In genomic region chr17:56681561-56682266, GRCh38 we compare ENCODE assay signal across 9 cellular contexts.
DNase-seq lines count a peak whose midpoint lies in the region; ATAC-seq, FAIRE-seq and TF ChIP-seq lines count a peak whose summit lies in the region.
"Had no signal": no experiment of that assay in that cellular context is flagged by ENCODE, and none has a peak within 500 bp of the region (broad histone marks: within the 10 kb centered on the region; RNA-seq: fewer than 3 reads in every experiment).

No MANE protein-coding gene starts in this region.

- ATAC-seq in HG02610 (IDR thresholded peaks at IDR 0.05; ENCODE audit: unreplicated experiment): peak; percentile 51

- intact Hi-C loops in left ventricle myocardium inferior (cut with micrococcal nuclease): no loop called here

- H3K9me3 ChIP-seq in SJCRH30 (replicated peaks) (no peaks in the 10 kb centered on the region), left ventricle myocardium inferior (replicated peaks) (no peaks in the 10 kb centered on the region)

- H3K36me3 ChIP-seq in SJCRH30 (no peaks in the 10 kb centered on the region), left ventricle myocardium inferior (no peaks in the 10 kb centered on the region)

- no peak for TF ChIP-seq CTCF in left ventricle myocardium inferior (IDR thresholded peaks at IDR 0.05; ENCODE audit: borderline replicate concordance)

- H3K4me3 ChIP-seq in SJCRH30 (no peak overlapping the region), left ventricle myocardium inferior (no peak overlapping the region)

- peak overlapping the region; percentile 65 for H3K27ac ChIP-seq in SJCRH30
- H3K27ac ChIP-seq in left ventricle myocardium inferior (replicated peaks): no peak overlapping the region

- H3K4me1 ChIP-seq in SJCRH30 (peaks cover 38% of the 10 kb centered on the region), left ventricle myocardium inferior (peaks cover 9% of the 10 kb centered on the region)

- H3K27me3 ChIP-seq in SJCRH30: no peaks in the 10 kb centered on the region
- peaks cover 92% of the 10 kb centered on the region for H3K27me3 ChIP-seq in left ventricle myocardium inferior (ENCODE audit: low read depth)

- DNase-seq in GDM1 (lab: John Stamatoyannopoulos, UW): peak; percentile 40
- peak; percentile 88 to 95 for DNase-seq in SJCRH30
- peak; percentile 97 for DNase-seq in glomerular visceral epithelial cell (ENCODE audit: extremely low spot score)
- no peak for DNase-seq in ureter (ENCODE audit: low spot score)
- DNase-seq in left ventricle myocardium inferior: no peak
- no peak for DNase-seq in COR-L47 (lab: John Stamatoyannopoulos, UW)
- no peak for DNase-seq in GM12892 (ENCODE audit: insufficient read length)

- no peak for FAIRE-seq in GM12892 (lab: Jason Lieb, UNC)
- FAIRE-seq: H1 had no signal

- TF ChIP-seq POLR2A in GM12892 (IDR thresholded peaks at IDR 0.05; ENCODE audit: low read depth, low read length): no peak

Comparison
In these comparisons a context has a peak if more than half of its experiments do, and no peak if none do; other contexts are left out.
1. DNase-seq: peak in GDM1 (single experiment), SJCRH30 (2 of 2) and glomerular visceral epithelial cell (single experiment); none in ureter (single experiment), left ventricle myocardium inferior (single experiment), COR-L47 (single experiment) and GM12892 (single experiment).